Comparison of ENCODE assay signal across 26 cellular contexts in the genomic region with DNA sequence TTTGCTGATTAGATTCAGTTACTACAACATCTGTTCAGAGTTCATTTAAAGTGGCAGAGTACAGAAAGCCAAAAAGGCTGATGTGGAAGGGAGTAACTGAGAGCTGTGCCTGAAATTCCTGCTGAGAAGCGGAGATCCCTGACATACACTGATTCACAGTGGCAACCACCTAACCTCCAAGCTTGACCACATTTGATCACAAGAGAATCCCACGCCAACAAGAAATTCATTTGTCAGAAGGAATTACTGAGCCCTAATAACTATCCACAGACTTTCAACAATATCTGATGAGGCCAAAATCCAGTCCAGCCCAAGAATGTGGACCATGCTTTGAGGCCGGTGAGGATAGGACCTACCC.
DNase-seq lines count a peak whose midpoint lies in the region; ATAC-seq, FAIRE-seq and TF ChIP-seq lines count a peak whose summit lies in the region.
"Had no signal": no experiment of that assay in that cellular context is flagged by ENCODE, and none has a peak within 500 bp of the region (broad histone marks: within the 10 kb centered on the region; RNA-seq: fewer than 3 reads in every experiment).

No MANE protein-coding gene starts in this region.

- no peak overlapping the region for H3K27ac ChIP-seq in tibial artery
- H3K27ac ChIP-seq: GM23248, KMS-11, Peyer's patch had no signal

- H3K9me3 ChIP-seq in Loucy (ENCODE audit: insufficient read depth, low read depth, low read length): no peaks in the 10 kb centered on the region
- no peaks in the 10 kb centered on the region for H3K9me3 ChIP-seq in tibial artery
- H3K9me3 ChIP-seq: Peyer's patch had no signal

- no peaks in the 10 kb centered on the region for H3K36me3 Mint-ChIP-seq in natural killer cell treated with Interleukin-12 subunit alpha and Interleukin-12 subunit beta and Interleukin-15 and Interleukin-18, amount 100 ng/mL, for 72 hours

- H3K9me2 ChIP-seq in Loucy (replicated peaks; ENCODE audit: low read depth, low read length): no peaks in the 10 kb centered on the region

- H3K4me2 ChIP-seq in Loucy (ENCODE audit: low read depth, low read length, poor library complexity, severe bottlenecking): peak overlapping the region; percentile 10
- H3K4me2 ChIP-seq: KMS-11 had no signal

- TF ChIP-seq CTCF in D721Med (IDR thresholded peaks at IDR 0.05; ENCODE audit: insufficient read depth, missing control alignments) (no peak), Loucy (conservative IDR thresholded peaks at IDR 0.05; ENCODE audit: low read length) (no peak), choroid plexus epithelial cell (conservative IDR thresholded peaks at IDR 0.05; ENCODE audit: low read depth, low read length) (no peak), tibial artery (IDR thresholded peaks at IDR 0.05) (no peak)

- H3K4me3 ChIP-seq in Loucy (ENCODE audit: low read length, poor library complexity, severe bottlenecking) (no peak overlapping the region), choroid plexus epithelial cell (ENCODE audit: low read depth, low read length) (no peak overlapping the region), tibial artery (no peak overlapping the region)
- H3K4me3 ChIP-seq: dorsolateral prefrontal cortex, GM23248, Peyer's patch had no signal

- H4K20me1 ChIP-seq in Loucy (ENCODE audit: insufficient read depth, low read length, poor library complexity, severe bottlenecking): no peaks in the 10 kb centered on the region

- H3K9ac ChIP-seq in Loucy (ENCODE audit: low read depth, low read length, poor library complexity, severe bottlenecking): no peak overlapping the region
- H3K9ac ChIP-seq: GM23248, KMS-11 had no signal

- no peak for ATAC-seq in natural killer cell treated with Interleukin-12 subunit alpha and Interleukin-12 subunit beta and Interleukin-15 and Interleukin-18, amount 100 ng/mL, for 72 hours
- no peak for ATAC-seq in HG03469 (IDR thresholded peaks at IDR 0.05; ENCODE audit: unreplicated experiment)
- ATAC-seq: left colon, sciatic nerve had no signal

- no peak overlapping the region for H3K4me3 Mint-ChIP-seq in natural killer cell treated with Interleukin-12 subunit alpha and Interleukin-12 subunit beta and Interleukin-15 and Interleukin-18, amount 100 ng/mL, for 72 hours
- H3K4me3 Mint-ChIP-seq: nephron progenitor cell, type B pancreatic cell had no signal

- H3K9me3 Mint-ChIP-seq in natural killer cell treated with Interleukin-12 subunit alpha and Interleukin-12 subunit beta and Interleukin-15 and Interleukin-18, amount 100 ng/mL, for 72 hours: no peaks in the 10 kb centered on the region
- H3K9me3 Mint-ChIP-seq: type B pancreatic cell had no signal

- H3K27me3 Mint-ChIP-seq in natural killer cell treated with Interleukin-12 subunit alpha and Interleukin-12 subunit beta and Interleukin-15 and Interleukin-18, amount 100 ng/mL, for 72 hours: no peaks in the 10 kb centered on the region
- H3K27me3 Mint-ChIP-seq: type B pancreatic cell had no signal

- peak overlapping the region; percentile 32 to 80 for H3K27ac Mint-ChIP-seq in natural killer cell treated with Interleukin-12 subunit alpha and Interleukin-12 subunit beta and Interleukin-15 and Interleukin-18, amount 100 ng/mL, for 72 hours
- H3K27ac Mint-ChIP-seq: type B pancreatic cell had no signal

- H3K36me3 ChIP-seq in Loucy (ENCODE audit: insufficient read depth, low read length) (no peaks in the 10 kb centered on the region), tibial artery (peaks cover 61 to 63% (median 61%) of the 10 kb centered on the region in 3 donors)

- DNase-seq in D721Med (ENCODE audit: insufficient read length, low spot score) (no peak), choroid plexus epithelial cell (ENCODE audit: low read depth) (peak; percentile 47), tibial artery (no peak), GM19240 (ENCODE audit: insufficient read length, low spot score) (no peak), NCI-H146 treated with DMSO at 0.1 percent for 48 hours (lab: John Stamatoyannopoulos, UW; ENCODE audit: unreplicated experiment) (no peak)
- no peak for DNase-seq in natural killer cell treated with Interleukin-12 subunit alpha and Interleukin-12 subunit beta and Interleukin-15 and Interleukin-18, amount 100 ng/mL, for 72 hours (ENCODE audit: low spot score)
- DNase-seq: activated CD4-positive, alpha-beta T cell treated with anti-CD3 and anti-CD28 coated beads for 1 hour; activated naive CD4-positive, alpha-beta T cell; activated T-cell treated with anti-CD3 and anti-CD28 coated beads, Interleukin-2, amount 50 U/mL, for 1 hour; aorta; DMS79; dorsolateral prefrontal cortex; GM23248; left colon; midbrain; NCI-H187 treated with DMSO at 0.1 percent for 48 hours; NCI-H526 treated with DMSO at 0.1 percent for 48 hours; nephron progenitor cell; Peyer's patch; stimulated activated CD4-positive, alpha-beta T cell treated with anti-CD3 and anti-CD28 coated beads, Interleukin-15, amount 100 ng/mL, for 24 hours had no signal

- H3K27me3 ChIP-seq in Loucy (ENCODE audit: insufficient read depth, low read length, poor library complexity, severe bottlenecking) (no peaks in the 10 kb centered on the region), tibial artery (no peaks in the 10 kb centered on the region)
- H3K27me3 ChIP-seq: dorsolateral prefrontal cortex, Peyer's patch had no signal

- peak; percentile 53 for FAIRE-seq in D721Med (lab: Jason Lieb, UNC)
- FAIRE-seq: TTC549 had no signal

- no peak overlapping the region for H2AFZ ChIP-seq in Loucy (ENCODE audit: low read length)
- H2AFZ ChIP-seq: GM23248 had no signal

- H3K4me1 Mint-ChIP-seq in natural killer cell treated with Interleukin-12 subunit alpha and Interleukin-12 subunit beta and Interleukin-15 and Interleukin-18, amount 100 ng/mL, for 72 hours (ENCODE audit: low read depth in 2 of 2): peaks cover 5 to 6% of the 10 kb centered on the region in 2 donors

- no peaks in the 10 kb centered on the region for H3K79me2 ChIP-seq in Loucy (ENCODE audit: insufficient read depth, low read length)

- no peaks in the 10 kb centered on the region for H3F3A ChIP-seq in Loucy (ENCODE audit: low read depth)

- H3K4me1 ChIP-seq in Loucy (ENCODE audit: insufficient read depth, low read length, poor library complexity, severe bottlenecking) (peaks cover 21% of the 10 kb centered on the region), tibial artery (no peaks in the 10 kb centered on the region)
- H3K4me1 ChIP-seq: Peyer's patch had no signal

- intact Hi-C loops in tibial artery (cut with DNase I; ENCODE audit: low total_unique reads): no loop called here
